10 cellular contexts compared by ENCODE assay signal in the genomic region with DNA sequence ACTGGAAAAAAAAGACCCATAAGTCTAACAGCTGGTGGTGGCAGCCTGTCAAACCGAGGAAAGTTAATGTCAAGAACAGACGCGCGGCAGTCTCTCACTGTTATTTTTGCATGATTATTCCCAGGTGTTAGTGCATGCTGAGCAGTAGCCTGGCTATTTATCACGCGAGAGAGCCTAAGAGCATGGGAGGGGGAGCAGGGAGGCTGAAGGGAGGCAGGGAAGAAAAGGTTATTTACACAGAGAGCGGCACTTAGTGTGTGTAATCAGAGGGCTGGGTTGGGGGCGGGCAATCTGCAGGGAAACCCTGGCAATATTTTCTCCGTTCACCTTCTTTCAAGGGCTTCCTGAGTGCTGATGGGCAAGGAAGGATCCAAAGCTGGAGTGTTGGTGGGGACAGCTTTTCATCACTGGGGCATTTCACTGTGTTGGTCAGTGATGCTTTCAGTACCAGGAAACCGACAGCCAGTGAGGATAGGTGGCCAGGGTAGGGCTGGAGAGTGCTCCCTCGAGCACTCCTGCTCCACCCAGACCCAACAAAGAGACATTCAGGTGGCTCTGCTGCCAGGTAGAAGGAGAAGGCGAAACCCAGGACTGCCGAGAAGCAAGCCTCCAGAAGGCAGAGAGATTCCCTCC. TPM values are rescaled to one million over a fixed set of nuclear protein-coding genes. Genes with fewer than 3 reads are reported as not detected.
DNase-seq lines count a peak whose midpoint lies in the region; ATAC-seq and TF ChIP-seq lines count a peak whose summit lies in the region.
"Had no signal": no experiment of that assay in that cellular context is flagged by ENCODE, and none has a peak within 500 bp of the region (broad histone marks: within the 10 kb centered on the region; RNA-seq: fewer than 3 reads in every experiment).

No MANE protein-coding gene starts in this region.

- H3K4me3 Mint-ChIP-seq in Caco-2 (ENCODE audit: unreplicated experiment) = peak overlapping the region; percentile 64
- no peak overlapping the region for H3K4me3 Mint-ChIP-seq in immature natural killer cell

- H3K36me3 ChIP-seq in Caco-2 (ENCODE audit: control insufficient read depth, insufficient read depth, low read length) (no peaks in the 10 kb centered on the region), mucosa of descending colon (ENCODE audit: low read depth) (no peaks in the 10 kb centered on the region)
- H3K36me3 ChIP-seq: MG63 had no signal

- peaks cover 25% of the 10 kb centered on the region for H3K4me1 Mint-ChIP-seq in Caco-2 (ENCODE audit: low read depth, unreplicated experiment)
- H3K4me1 Mint-ChIP-seq in immature natural killer cell = no peaks in the 10 kb centered on the region

- BruUV-seq in Caco-2 (replicated peaks; lab: Mats Ljungman, UMichigan) = no TSS peak

- peak overlapping the region; percentile 14 for H3K4me3 ChIP-seq in Caco-2 (ENCODE audit: low read depth, low read length)
- H3K4me3 ChIP-seq in mucosa of descending colon = no peak overlapping the region
- H3K4me3 ChIP-seq: MG63 had no signal

- intact Hi-C loops in Caco-2 (cut with micrococcal nuclease; ENCODE audit: unreplicated experiment) = no loop called here
- intact Hi-C loops in mucosa of descending colon (cut with DNase I, micrococcal nuclease) = no loop called here

- H3K27me3 Mint-ChIP-seq in Caco-2 (ENCODE audit: insufficient read depth, unreplicated experiment) (no peaks in the 10 kb centered on the region), immature natural killer cell (ENCODE audit: low read depth in 3 of 3) (peaks cover 2 to 8% (median 2%) of the 10 kb centered on the region in 3 donors)

- ATAC-seq in mucosa of descending colon = peak; percentile 81
- ATAC-seq in GM18511 (IDR thresholded peaks at IDR 0.05; ENCODE audit: unreplicated experiment) = no peak
- no peak for ATAC-seq in HG02759 (IDR thresholded peaks at IDR 0.05; ENCODE audit: unreplicated experiment)

- DNase-seq in Caco-2 (peak; percentile 37 to 53), NCI-H2081 treated with DMSO at 0.1 percent for 48 hours (lab: John Stamatoyannopoulos, UW) (peak; percentile 79), cerebellum (ENCODE audit: low spot score) (peak; percentile 40), mucosa of descending colon (peak in 2 of 3 donors; percentile 46 to 58), mucosa of gallbladder (ENCODE audit: low spot score) (no peak), immature natural killer cell (no peak)
- DNase-seq: MG63; stimulated activated CD4-positive, alpha-beta T cell treated with anti-CD3 and anti-CD28 coated beads, Interleukin-15, amount 100 ng/mL, for 24 hours had no signal

- H3K36me3 Mint-ChIP-seq in Caco-2 (ENCODE audit: insufficient read depth, unreplicated experiment) (no peaks in the 10 kb centered on the region), immature natural killer cell (peaks cover 0 to 9% (median 0%) of the 10 kb centered on the region in 3 donors)

- H3K27me3 ChIP-seq in Caco-2 (replicated peaks; ENCODE audit: control insufficient read depth, insufficient read depth, low read length) = no peaks in the 10 kb centered on the region
- H3K27me3 ChIP-seq: MG63 had no signal

- H3K4me1 ChIP-seq in Caco-2 (peaks cover 50% of the 10 kb centered on the region), mucosa of descending colon (ENCODE audit: low read depth) (peaks cover 17% of the 10 kb centered on the region)

- POLR2A ChIA-PET in Caco-2 (lab: Charles Lee) = no interaction called here

- no peaks in the 10 kb centered on the region for H3K9me3 ChIP-seq in Caco-2
- no peaks in the 10 kb centered on the region for H3K9me3 ChIP-seq in mucosa of descending colon
- H3K9me3 ChIP-seq: MG63 had no signal

- H3K27ac Mint-ChIP-seq in Caco-2 (ENCODE audit: unreplicated experiment) = peak overlapping the region; percentile 29
- no peak overlapping the region for H3K27ac Mint-ChIP-seq in immature natural killer cell

- CTCF ChIA-PET in Caco-2 (lab: Charles Lee) = no interaction called here

- H3K9me3 Mint-ChIP-seq in Caco-2 (ENCODE audit: unreplicated experiment) (peaks cover 6% of the 10 kb centered on the region), immature natural killer cell (no peaks in the 10 kb centered on the region)

- TF ChIP-seq CTCF in Caco-2 (IDR thresholded peaks at IDR 0.05; ENCODE audit: insufficient read depth in 1 of 2, low read depth in 1 of 2, low read length in 1 of 2, severe bottlenecking in 1 of 2, unreplicated experiment in 1 of 2) (no peak), mucosa of descending colon (IDR thresholded peaks at IDR 0.05) (no peak)

RNA-seq across cellular contexts. Expression of a gene that starts 39.6 kb away (rescaled TPM):
- total RNA-seq in Caco-2 (2022) (17.5 and 24.0 TPM in 2 replicates), cerebellum (86.3 TPM), mucosa of descending colon (10 to 100 TPM; 19.7 to 32.3 (median 27.2) TPM), mucosa of gallbladder (37.1 TPM)
- not detected for polyA plus RNA-seq in immature natural killer cell

Comparison
In these comparisons a context has a peak if more than half of its experiments do, and no peak if none do; other contexts are left out.
1. DNase-seq: peak in Caco-2 (2 of 2), NCI-H2081 treated with DMSO at 0.1 percent for 48 hours (single experiment), cerebellum (single experiment) and mucosa of descending colon (2 of 3); none in mucosa of gallbladder (single experiment) and immature natural killer cell (0 of 3).